ENCODE assay signal across 8 cellular contexts in the genomic region with DNA sequence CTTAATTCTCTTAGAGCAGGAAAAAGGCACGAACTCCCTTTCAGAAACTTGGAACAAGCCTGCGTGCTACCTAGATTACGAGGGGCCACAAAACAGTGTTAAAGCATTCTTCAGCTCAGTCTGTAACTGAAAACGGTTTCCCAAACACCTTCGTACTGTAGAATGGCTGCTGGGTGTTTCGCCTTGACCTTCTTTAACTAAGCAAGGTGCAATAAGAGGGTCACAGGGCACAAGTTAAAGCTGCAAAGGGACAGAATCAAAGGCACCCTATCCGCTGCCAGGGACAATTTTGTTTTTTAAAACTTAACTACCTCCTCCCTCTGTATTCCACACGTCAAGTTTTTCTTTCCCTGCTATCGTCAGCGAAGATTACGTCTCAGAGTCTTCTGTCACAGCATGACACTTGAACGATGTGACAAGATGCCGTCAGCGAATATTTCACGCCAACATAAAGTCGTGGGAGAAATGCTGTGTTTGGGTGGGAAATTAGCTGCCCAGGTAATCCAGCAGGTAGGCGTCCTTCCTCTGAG. TPM values are rescaled to one million over a fixed set of nuclear protein-coding genes. Genes with fewer than 3 reads are reported as not detected.
A peak's percentile ranks its signal among the peaks of the same experiment; 100 is the strongest.
DNase-seq lines count a peak whose midpoint lies in the region; ATAC-seq and TF ChIP-seq lines count a peak whose summit lies in the region.

No MANE protein-coding gene starts in this region.

- peaks cover 3% of the 10 kb centered on the region for H3K27me3 ChIP-seq in A673 (replicated peaks; ENCODE audit: insufficient read depth, low read depth, low read length, poor library complexity)

- H3K36me3 Mint-ChIP-seq in activated CD8-positive, alpha-beta T cell treated with anti-CD3 and anti-CD28 coated beads for 36 hours (ENCODE audit: low read depth), result peaks cover 14% of the 10 kb centered on the region
- H3K36me3 Mint-ChIP-seq in osteocyte (ENCODE audit: unreplicated experiment), result peaks cover 16% of the 10 kb centered on the region

- intact Hi-C loops in A673 (cut with micrococcal nuclease; ENCODE audit: unreplicated experiment), result loop anchor here (5.0 kb wide), 1 partner anchor 71 kb away; no protein-coding TSS in a partner anchor
- intact Hi-C loops in activated CD8-positive, alpha-beta T cell treated with anti-CD3 and anti-CD28 coated beads for 36 hours (cut with micrococcal nuclease), result loop anchor here (2.0 to 10.0 kb wide), 3 partner anchors 51 to 124 kb away; a partner anchor contains a TSS

- peak overlapping the region; percentile 89 for H3K4me3 Mint-ChIP-seq in activated CD8-positive, alpha-beta T cell treated with anti-CD3 and anti-CD28 coated beads for 36 hours
- peak overlapping the region; percentile 99 for H3K4me3 Mint-ChIP-seq in osteocyte (ENCODE audit: unreplicated experiment)

- peak overlapping the region; percentile 86 for H3K27ac ChIP-seq in A673 (ENCODE audit: low read depth, low read length, poor library complexity, severe bottlenecking)

- H3K4me1 Mint-ChIP-seq in activated CD8-positive, alpha-beta T cell treated with anti-CD3 and anti-CD28 coated beads for 36 hours (ENCODE audit: low read depth), result peaks cover 22% of the 10 kb centered on the region
- H3K4me1 Mint-ChIP-seq in osteocyte (ENCODE audit: unreplicated experiment), result peaks cover 28% of the 10 kb centered on the region

- peak overlapping the region; percentile 97 for H3K4me3 ChIP-seq in A673 (ENCODE audit: low read depth, low read length, poor library complexity, severe bottlenecking)
- peak overlapping the region; percentile 73 for H3K4me3 ChIP-seq in GM12865 (ENCODE audit: low read depth, low read length)

- TF ChIP-seq CTCF in A673 (conservative IDR thresholded peaks at IDR 0.05; ENCODE audit: low read depth, low read length), result no peak
- no peak for TF ChIP-seq CTCF in GM12865 (IDR thresholded peaks at IDR 0.05; ENCODE audit: insufficient read depth, low read depth, low read length, missing control alignments)
- no peak for TF ChIP-seq CTCF in activated CD8-positive, alpha-beta T cell treated with anti-CD3 and anti-CD28 coated beads for 36 hours (IDR thresholded peaks at IDR 0.05)
- TF ChIP-seq CTCF in osteocyte (IDR thresholded peaks at IDR 0.05), result no peak

- H3K27ac Mint-ChIP-seq in activated CD8-positive, alpha-beta T cell treated with anti-CD3 and anti-CD28 coated beads for 36 hours, result peak overlapping the region; percentile 98
- peak overlapping the region; percentile 90 for H3K27ac Mint-ChIP-seq in osteocyte (ENCODE audit: unreplicated experiment)

- H3K4me1 ChIP-seq in A673 (ENCODE audit: insufficient read depth, low read length, poor library complexity, severe bottlenecking), result peaks cover 17% of the 10 kb centered on the region

- peaks cover 5% of the 10 kb centered on the region for H3K36me3 ChIP-seq in A673 (ENCODE audit: insufficient read depth, low read length, poor library complexity, severe bottlenecking)

- CTCF ChIA-PET in A673 (lab: Charles Lee), result no interaction called here
- CTCF ChIA-PET in activated CD8-positive, alpha-beta T cell treated with anti-CD3 and anti-CD28 coated beads for 36 hours (lab: Charles Lee), result interaction anchor here (1.2 to 3.6 kb wide), 8 partner anchors 15 to 255 kb away, joined by 3 to 50 read pairs (median 8); a partner anchor contains a TSS

- no TSS peak for BruUV-seq in A673 (replicated peaks; lab: Mats Ljungman, UMichigan)

- no peaks in the 10 kb centered on the region for H3K9me3 ChIP-seq in A673 (ENCODE audit: low read depth, low read length, poor library complexity, severe bottlenecking)

- peaks cover 4% of the 10 kb centered on the region for H3K27me3 Mint-ChIP-seq in activated CD8-positive, alpha-beta T cell treated with anti-CD3 and anti-CD28 coated beads for 36 hours
- peaks cover 21% of the 10 kb centered on the region for H3K27me3 Mint-ChIP-seq in osteocyte (ENCODE audit: unreplicated experiment)

- DNase-seq in A673 (ENCODE audit: low spot score) (peak; percentile 26), GM12865 (ENCODE audit: low read depth) (peak; percentile 17), fibroblast of peridontal ligament (ENCODE audit: extremely low read depth) (peak; percentile 49), osteocyte (ENCODE audit: extremely low spot score, unreplicated experiment) (no peak), cerebellar nuclear complex (lab: John Stamatoyannopoulos, UW) (no peak)
- DNase-seq in activated CD8-positive, alpha-beta T cell treated with anti-CD3 and anti-CD28 coated beads for 36 hours, result peak; percentile 50

- ATAC-seq in HG03521 (IDR thresholded peaks at IDR 0.05; ENCODE audit: unreplicated experiment) (peak; percentile 1), HG02610 (IDR thresholded peaks at IDR 0.05; ENCODE audit: unreplicated experiment) (no peak)
- ATAC-seq in activated CD8-positive, alpha-beta T cell treated with anti-CD3 and anti-CD28 coated beads for 36 hours, result peak; percentile 6

- POLR2A ChIA-PET in A673 (lab: Charles Lee; ENCODE audit: low non-redundant PET), result no interaction called here
- POLR2A ChIA-PET in activated CD8-positive, alpha-beta T cell treated with anti-CD3 and anti-CD28 coated beads for 36 hours (lab: Charles Lee), result interaction anchor here (0.6 to 1.6 kb wide), 3 partner anchors 54 to 63 kb away, joined by 3 to 6 read pairs (median 4); a partner anchor contains a TSS

- H3K9me3 Mint-ChIP-seq in activated CD8-positive, alpha-beta T cell treated with anti-CD3 and anti-CD28 coated beads for 36 hours, result no peaks in the 10 kb centered on the region
- H3K9me3 Mint-ChIP-seq in osteocyte (ENCODE audit: unreplicated experiment), result no peaks in the 10 kb centered on the region

RNA-seq across cellular contexts. Expression of a gene that starts 0.6 kb away (rescaled TPM):
- total RNA-seq in A673 (2021), result 14.0 and 14.8 TPM in 2 replicates
- 10 to 100 TPM; 14.2 to 14.7 TPM for total RNA-seq in activated CD8-positive, alpha-beta T cell treated with anti-CD3 and anti-CD28 coated beads for 36 hours
- 18.9 and 20.8 TPM in 2 replicates for total RNA-seq in osteocyte

RNA-seq across cellular contexts. Expression of a gene that starts 29.8 kb away (rescaled TPM):
- total RNA-seq in A673 (2021) (4.0 and 6.8 TPM in 2 replicates), osteocyte (0.89 and 0.99 TPM in 2 replicates)
- total RNA-seq in activated CD8-positive, alpha-beta T cell treated with anti-CD3 and anti-CD28 coated beads for 36 hours, result under 1 TPM in 1 of 2 experiments, not detected in 1; 0.18 TPM

RNA-seq across cellular contexts. Expression of a gene that starts 54.1 kb away (rescaled TPM):
- total RNA-seq in A673 (2021), result 10.6 and 11.8 TPM in 2 replicates
- total RNA-seq in activated CD8-positive, alpha-beta T cell treated with anti-CD3 and anti-CD28 coated beads for 36 hours, result 10 to 100 TPM; 24.0 to 27.1 TPM
- 3.8 and 4.4 TPM in 2 replicates for total RNA-seq in osteocyte

RNA-seq across cellular contexts. Expression of a gene that starts 54.2 kb away (rescaled TPM):
- total RNA-seq in A673 (2021) (6.5 and 7.8 TPM in 2 replicates), osteocyte (6.3 and 6.6 TPM in 2 replicates)
- total RNA-seq in activated CD8-positive, alpha-beta T cell treated with anti-CD3 and anti-CD28 coated beads for 36 hours, result 1 to 10 TPM; 4.9 to 5.2 TPM

Comparison
In these comparisons a context has a peak if more than half of its experiments do, and no peak if none do; other contexts are left out.
1. DNase-seq: peak in A673 (single experiment), GM12865 (single experiment), activated CD8-positive, alpha-beta T cell treated with anti-CD3 and anti-CD28 coated beads for 36 hours (single experiment) and fibroblast of peridontal ligament (single experiment); none in osteocyte (single experiment) and cerebellar nuclear complex (0 of 2).